Comparison of ENCODE assay signal across 1 cellular context in genomic region chr6:127266892-127267741, GRCh38.
TF ChIP-seq lines count a peak whose summit lies in the region.

No MANE protein-coding gene starts in this region.

TF ChIP-seq in HepG2, 621 proteins besides CTCF, POLR2A, EP300 and RAD21 (continued from another document and continues in another):
- TF ChIP-seq IKZF5 (CRISPR knock-in tag; IDR thresholded peaks at IDR 0.05): peak; percentile 79
- peak; percentile 30; the same call in 1 of the 2 replicates for TF ChIP-seq ZNF569 (CRISPR knock-in tag; IDR thresholded peaks at IDR 0.05; ENCODE audit: borderline replicate concordance)
- TF ChIP-seq IRF9 (CRISPR knock-in tag; IDR thresholded peaks at IDR 0.05; ENCODE audit: borderline replicate concordance): peak; percentile 94; the same call in 1 of the 2 replicates
- TF ChIP-seq ZFAT (CRISPR knock-in tag; conservative IDR thresholded peaks at IDR 0.05): 0 out of 2 replicates have a peak, but pooled peaks have one; percentile 40
- TF ChIP-seq RFXAP (CRISPR knock-in tag; IDR thresholded peaks at IDR 0.05; ENCODE audit: borderline replicate concordance): peak; percentile 32; the same call in 1 of the 2 replicates
- TF ChIP-seq ZNF20 (CRISPR knock-in tag; IDR thresholded peaks at IDR 0.05): no peak
- TF ChIP-seq KLF16 (CRISPR knock-in tag; IDR thresholded peaks at IDR 0.05): peak; percentile 61 to 97; a peak in 2 of 4 replicates
- TF ChIP-seq, protein P1, sequence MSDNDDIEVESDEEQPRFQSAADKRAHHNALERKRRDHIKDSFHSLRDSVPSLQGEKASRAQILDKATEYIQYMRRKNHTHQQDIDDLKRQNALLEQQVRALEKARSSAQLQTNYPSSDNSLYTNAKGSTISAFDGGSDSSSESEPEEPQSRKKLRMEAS (IDR thresholded peaks at IDR 0.05): peak; percentile 35
- TF ChIP-seq GZF1 (CRISPR knock-in tag; IDR thresholded peaks at IDR 0.05): 0 out of 2 replicates have a peak, but pooled peaks have one; percentile 64
- TF ChIP-seq ZNF83 (CRISPR knock-in tag; IDR thresholded peaks at IDR 0.05; ENCODE audit: borderline replicate concordance): no peak; the same call in 1 of the 2 replicates
- peak; percentile 83 for TF ChIP-seq KMT2B (CRISPR knock-in tag; IDR thresholded peaks at IDR 0.05)
- peak; percentile 80; the same call in 1 of the 2 replicates for TF ChIP-seq ZBTB7A (CRISPR knock-in tag; IDR thresholded peaks at IDR 0.05)
- TF ChIP-seq ZFP82 (CRISPR knock-in tag; IDR thresholded peaks at IDR 0.05; ENCODE audit: borderline replicate concordance): peak; percentile 85; the same call in 1 of the 2 replicates
- TF ChIP-seq PAX8 (CRISPR knock-in tag; IDR thresholded peaks at IDR 0.05; ENCODE audit: borderline replicate concordance): 0 out of 2 replicates have a peak, but pooled peaks have one; percentile 98
- TF ChIP-seq FOXA3 (CRISPR knock-in tag; IDR thresholded peaks at IDR 0.05): peak; percentile 34; the same call in 1 of the 2 replicates
- TF ChIP-seq, protein P2, sequence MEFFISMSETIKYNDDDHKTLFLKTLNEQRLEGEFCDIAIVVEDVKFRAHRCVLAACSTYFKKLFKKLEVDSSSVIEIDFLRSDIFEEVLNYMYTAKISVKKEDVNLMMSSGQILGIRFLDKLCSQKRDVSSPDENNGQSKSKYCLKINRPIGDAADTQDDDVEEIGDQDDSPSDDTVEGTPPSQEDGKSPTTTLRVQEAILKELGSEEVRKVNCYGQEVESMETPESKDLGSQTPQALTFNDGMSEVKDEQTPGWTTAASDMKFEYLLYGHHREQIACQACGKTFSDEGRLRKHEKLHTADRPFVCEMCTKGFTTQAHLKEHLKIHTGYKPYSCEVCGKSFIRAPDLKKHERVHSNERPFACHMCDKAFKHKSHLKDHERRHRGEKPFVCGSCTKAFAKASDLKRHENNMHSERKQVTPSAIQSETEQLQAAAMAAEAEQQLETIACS (CRISPR knock-in tag; IDR thresholded peaks at IDR 0.05): peak; percentile 95
- TF ChIP-seq TGIF2 (CRISPR knock-in tag; IDR thresholded peaks at IDR 0.05): no peak; the same call in 1 of the 2 replicates
- TF ChIP-seq MLX (CRISPR knock-in tag; IDR thresholded peaks at IDR 0.05): peak; percentile 29; the same call in 1 of the 2 replicates
- TF ChIP-seq ZNF646 (CRISPR knock-in tag; IDR thresholded peaks at IDR 0.05): no peak
- 0 out of 2 replicates have a peak, but pooled peaks have one; percentile 53 for TF ChIP-seq ZNF484 (CRISPR knock-in tag; IDR thresholded peaks at IDR 0.05; ENCODE audit: borderline replicate concordance, low read depth)
- TF ChIP-seq ZNF660 (CRISPR knock-in tag; IDR thresholded peaks at IDR 0.05; ENCODE audit: borderline replicate concordance, low read depth): no peak
- TF ChIP-seq MAFK (conservative IDR thresholded peaks at IDR 0.05 in 1 of 2, IDR thresholded peaks at IDR 0.05 in 1 of 2; ENCODE audit: low read length in 2 of 2): no peak
- TF ChIP-seq SSRP1 (CRISPR knock-in tag; IDR thresholded peaks at IDR 0.05): no peak
- peak; percentile 68; the same call in 1 of the 2 replicates for TF ChIP-seq MZF1 (CRISPR knock-in tag; IDR thresholded peaks at IDR 0.05; ENCODE audit: borderline replicate concordance)
- peak; percentile 88 for TF ChIP-seq SPEN (CRISPR knock-in tag; IDR thresholded peaks at IDR 0.05; ENCODE audit: low read depth)
- TF ChIP-seq ZKSCAN1 (IDR thresholded peaks at IDR 0.05; ENCODE audit: low read length): no peak
- no peak for TF ChIP-seq ZFP37 (CRISPR knock-in tag; IDR thresholded peaks at IDR 0.05; ENCODE audit: borderline replicate concordance)
- TF ChIP-seq MYPOP (CRISPR knock-in tag; IDR thresholded peaks at IDR 0.05): peak; percentile 76; the same call in 1 of the 2 replicates
- TF ChIP-seq FOXM1 (CRISPR knock-in tag; IDR thresholded peaks at IDR 0.05): peak; percentile 71; the same call in 1 of the 2 replicates
- peak; percentile 80 for TF ChIP-seq ZNF768 (CRISPR knock-in tag; IDR thresholded peaks at IDR 0.05)
- 0 out of 2 replicates have a peak, but pooled peaks have one; percentile 22 for TF ChIP-seq ZNF850 (CRISPR knock-in tag; conservative IDR thresholded peaks at IDR 0.05)
- no peak for TF ChIP-seq ZBTB2 (CRISPR knock-in tag; IDR thresholded peaks at IDR 0.05; ENCODE audit: low read depth)
- TF ChIP-seq HNRNPLL (IDR thresholded peaks at IDR 0.05; ENCODE audit: low read depth, low read length, poor library complexity, severe bottlenecking): peak; percentile 89
- TF ChIP-seq CBX1 (IDR thresholded peaks at IDR 0.05; ENCODE audit: low read depth): no peak
- no peak for TF ChIP-seq SMC3 (IDR thresholded peaks at IDR 0.05; ENCODE audit: low read length)
- TF ChIP-seq MAFF (IDR thresholded peaks at IDR 0.05; ENCODE audit: low read depth, low read length): no peak
- no peak for TF ChIP-seq ZNF841 (CRISPR knock-in tag; IDR thresholded peaks at IDR 0.05; ENCODE audit: borderline replicate concordance)
- peak; percentile 17 to 50; a peak in 1 of 4 replicates for TF ChIP-seq NR2F1 (CRISPR knock-in tag; IDR thresholded peaks at IDR 0.05)
- TF ChIP-seq KDM1A (CRISPR knock-in tag; IDR thresholded peaks at IDR 0.05): 0 out of 2 replicates have a peak, but pooled peaks have one; percentile 15
- TF ChIP-seq NR1H2 (CRISPR knock-in tag; IDR thresholded peaks at IDR 0.05; ENCODE audit: borderline replicate concordance, low read depth): peak; percentile 87
- peak; percentile 16; the same call in 1 of the 2 replicates for TF ChIP-seq ZNF670 (CRISPR knock-in tag; IDR thresholded peaks at IDR 0.05; ENCODE audit: borderline replicate concordance)
- TF ChIP-seq BATF2 (CRISPR knock-in tag; IDR thresholded peaks at IDR 0.05): 0 out of 2 replicates have a peak, but pooled peaks have one; percentile 8
- no peak for TF ChIP-seq PCBP1 (IDR thresholded peaks at IDR 0.05; ENCODE audit: borderline replicate concordance, low read depth, low read length)
- TF ChIP-seq ZNF280B (CRISPR knock-in tag; IDR thresholded peaks at IDR 0.05; ENCODE audit: borderline replicate concordance): peak; percentile 77; the same call in 1 of the 2 replicates
- TF ChIP-seq, protein P3, sequence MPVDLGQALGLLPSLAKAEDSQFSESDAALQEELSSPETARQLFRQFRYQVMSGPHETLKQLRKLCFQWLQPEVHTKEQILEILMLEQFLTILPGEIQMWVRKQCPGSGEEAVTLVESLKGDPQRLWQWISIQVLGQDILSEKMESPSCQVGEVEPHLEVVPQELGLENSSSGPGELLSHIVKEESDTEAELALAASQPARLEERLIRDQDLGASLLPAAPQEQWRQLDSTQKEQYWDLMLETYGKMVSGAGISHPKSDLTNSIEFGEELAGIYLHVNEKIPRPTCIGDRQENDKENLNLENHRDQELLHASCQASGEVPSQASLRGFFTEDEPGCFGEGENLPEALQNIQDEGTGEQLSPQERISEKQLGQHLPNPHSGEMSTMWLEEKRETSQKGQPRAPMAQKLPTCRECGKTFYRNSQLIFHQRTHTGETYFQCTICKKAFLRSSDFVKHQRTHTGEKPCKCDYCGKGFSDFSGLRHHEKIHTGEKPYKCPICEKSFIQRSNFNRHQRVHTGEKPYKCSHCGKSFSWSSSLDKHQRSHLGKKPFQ (CRISPR knock-in tag; IDR thresholded peaks at IDR 0.05; ENCODE audit: insufficient replicate concordance): no peak
- 0 out of 2 replicates have a peak, but pooled peaks have one; percentile 56 for TF ChIP-seq ZNF468 (CRISPR knock-in tag; IDR thresholded peaks at IDR 0.05)
- no peak for TF ChIP-seq ZNF577 (CRISPR knock-in tag; IDR thresholded peaks at IDR 0.05; ENCODE audit: borderline replicate concordance, low read depth)
